Comparison of ENCODE assay signal across 29 cellular contexts in the genomic region with DNA sequence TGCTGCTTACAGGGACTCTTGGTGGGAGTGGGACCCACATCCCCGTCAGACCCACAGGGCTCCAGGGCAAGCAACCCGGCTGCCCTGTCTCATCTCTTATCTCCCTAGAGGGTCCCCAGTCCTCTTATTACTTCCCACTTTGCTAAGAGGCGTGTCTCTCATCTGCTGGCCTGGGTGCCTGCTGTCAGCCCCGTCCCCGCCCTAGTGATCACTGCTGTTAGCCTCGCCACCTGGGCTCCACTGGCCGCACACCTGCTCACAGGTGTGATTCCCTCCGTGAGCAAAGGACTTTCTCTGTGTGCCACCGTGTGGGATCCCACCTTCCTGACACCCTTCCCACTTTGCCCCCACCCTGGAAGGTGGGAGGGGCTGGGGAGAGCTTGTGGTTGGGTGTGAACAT. TPM values are rescaled to one million over a fixed set of nuclear protein-coding genes. Genes with fewer than 3 reads are reported as not detected.
DNase-seq lines count a peak whose midpoint lies in the region; ATAC-seq and TF ChIP-seq lines count a peak whose summit lies in the region.
"Had no signal": no experiment of that assay in that cellular context is flagged by ENCODE, and none has a peak within 500 bp of the region (broad histone marks: within the 10 kb centered on the region; RNA-seq: fewer than 3 reads in every experiment).

No MANE protein-coding gene starts in this region.

- POLR2A ChIA-PET in SK-N-SH (lab: Yijun Ruan, JAX): no interaction called here

- H3K4me3 ChIP-seq in SK-N-SH (ENCODE audit: low read depth in 2 of 2, low read length in 1 of 2) (no peak overlapping the region), thyroid gland (replicated peaks in 1 of 3) (no peak overlapping the region)
- H3K4me3 ChIP-seq: gastrocnemius medialis, GM12878, SJCRH30, tibial artery had no signal

- no peak overlapping the region for H2AFZ ChIP-seq in SK-N-SH (ENCODE audit: low read depth)

- TF ChIP-seq CTCF in SK-N-SH (IDR thresholded peaks at IDR 0.05) (no peak), thyroid gland (IDR thresholded peaks at IDR 0.05) (no peak)

- H3K4me2 ChIP-seq in SK-N-SH: no peak overlapping the region

- H3K4me1 ChIP-seq in SK-N-SH (ENCODE audit: control insufficient read depth in 1 of 2, insufficient read depth in 2 of 2, low read depth in 1 of 2, low read length in 1 of 2) (no peaks in the 10 kb centered on the region), thyroid gland (peaks cover 0 to 2% of the 10 kb centered on the region in 2 donors)
- H3K4me1 ChIP-seq: gastrocnemius medialis, SJCRH30 had no signal

- TF ChIP-seq EP300 in SK-N-SH (IDR thresholded peaks at IDR 0.05; ENCODE audit: borderline replicate concordance in 1 of 2, low read depth in 1 of 2, low read length in 1 of 2): no peak

- ATAC-seq in SK-N-SH treated with all-trans-retinoic acid at 6 μM for 48 hours: no peak
- ATAC-seq in HG03135 (IDR thresholded peaks at IDR 0.05; ENCODE audit: unreplicated experiment): no peak
- ATAC-seq: gastrocnemius medialis; GM12878; stimulated activated memory B cell treated with anti-CD40 and anti-IgM and Interleukin-4, amounts not matched to agents 10 μg/mL and 1 μg/mL and 100 μg/mL, for 72 hours had no signal

- H3K9me2 ChIP-seq in SK-N-SH: no peaks in the 10 kb centered on the region

- DNase-seq in SK-N-SH: peak; percentile 23
- DNase-seq in mesenteric fat pad (ENCODE audit: low spot score): peak; percentile 75
- DNase-seq in substantia nigra (lab: John Stamatoyannopoulos, UW): no peak
- no peak for DNase-seq in thyroid gland
- no peak for DNase-seq in stimulated activated naive CD4-positive, alpha-beta T cell (lab: John Stamatoyannopoulos, UW)
- DNase-seq: activated CD4-positive, alpha-beta T cell treated with anti-CD3 and anti-CD28 coated beads for 4 hours; AML-193; COR-L47; DND-41; effector memory CD4-positive, alpha-beta T cell; gastrocnemius medialis; Karpas-422; mesendoderm; NCI-H1092; NCI-H1930; NCI-H226; SJCRH30; stimulated activated CD4-positive, alpha-beta T cell treated with anti-CD3 and anti-CD28 coated beads, Interleukin-2, amount 100 ng/mL, for 24 hours had no signal

- H3F3A ChIP-seq in SK-N-SH (replicated peaks; ENCODE audit: insufficient read depth): no peaks in the 10 kb centered on the region

- no peaks in the 10 kb centered on the region for H3K27me3 ChIP-seq in SK-N-SH (ENCODE audit: insufficient read depth)
- H3K27me3 ChIP-seq in thyroid gland: no peaks in the 10 kb centered on the region
- H3K27me3 ChIP-seq: gastrocnemius medialis, SJCRH30, tibial artery had no signal

- no peaks in the 10 kb centered on the region for H4K20me1 ChIP-seq in SK-N-SH (ENCODE audit: insufficient read depth)

- no peak overlapping the region for H3K9ac ChIP-seq in SK-N-SH

- 95% methylated on average over 9 of the region's 9 CpGs for WGBS in SK-N-SH (ENCODE audit: low lambda C conversion rate)
- 92% methylated on average over 9 of the region's 9 CpGs for WGBS in thyroid gland, 2 donors

- no peak for TF ChIP-seq POLR2A in thyroid gland (IDR thresholded peaks at IDR 0.05)

- peaks cover 0 to 53% of the 10 kb centered on the region in 2 experiments for H3K36me3 ChIP-seq in SK-N-SH (replicated peaks in 1 of 2; ENCODE audit: control insufficient read depth in 1 of 2, insufficient read depth in 2 of 2, low read length in 1 of 2)
- peaks cover 90 to 97% of the 10 kb centered on the region in 2 donors for H3K36me3 ChIP-seq in thyroid gland

- H3K9me3 ChIP-seq in SK-N-SH (no peaks in the 10 kb centered on the region), thyroid gland (no peaks in the 10 kb centered on the region)
- H3K9me3 ChIP-seq: gastrocnemius medialis, SJCRH30, tibial artery had no signal

- H3K79me2 ChIP-seq in SK-N-SH (ENCODE audit: insufficient read depth): no peaks in the 10 kb centered on the region

- H3K27ac ChIP-seq in SK-N-SH (ENCODE audit: low read depth in 2 of 2, low read length in 1 of 2) (no peak overlapping the region), angular gyrus (ENCODE audit: low read depth, low read length) (peak overlapping the region; percentile 18), substantia nigra (ENCODE audit: low read depth, low read length, poor library complexity, severe bottlenecking) (peak overlapping the region; percentile 7), thyroid gland (no peak overlapping the region)
- H3K27ac ChIP-seq: 22Rv1, gastrocnemius medialis, SJCRH30, tibial artery had no signal

- no peak for TF ChIP-seq RAD21 in SK-N-SH (IDR thresholded peaks at IDR 0.05; ENCODE audit: low read length)

- CTCF ChIA-PET in SK-N-SH (lab: Yijun Ruan, JAX): interaction anchor here (0.6 kb wide), 1 partner anchor 500 kb away, joined by 3 read pairs; no protein-coding TSS in a partner anchor

- intact Hi-C loops in thyroid gland (cut with DNase I): no loop called here

TF ChIP-seq in SK-N-SH, 30 proteins besides CTCF, POLR2A, EP300 and RAD21:
- TF ChIP-seq CHD2 (IDR thresholded peaks at IDR 0.05; ENCODE audit: low read length, partially characterized antibody) (no peak), NRF1 (IDR thresholded peaks at IDR 0.05; ENCODE audit: low read depth, low read length) (no peak), GATA2 (CRISPR knock-in tag; IDR thresholded peaks at IDR 0.05) (no peak), EZH2phosphoT487 (IDR thresholded peaks at IDR 0.05; ENCODE audit: borderline replicate concordance, low read depth) (no peak), FOXM1 (IDR thresholded peaks at IDR 0.05; ENCODE audit: low read depth) (no peak), RCOR1 (IDR thresholded peaks at IDR 0.05; ENCODE audit: low read length) (no peak), TCF12 (IDR thresholded peaks at IDR 0.05) (no peak), MEF2A (IDR thresholded peaks at IDR 0.05; ENCODE audit: borderline replicate concordance, low read depth) (no peak)
- TF ChIP-seq, protein P1, sequence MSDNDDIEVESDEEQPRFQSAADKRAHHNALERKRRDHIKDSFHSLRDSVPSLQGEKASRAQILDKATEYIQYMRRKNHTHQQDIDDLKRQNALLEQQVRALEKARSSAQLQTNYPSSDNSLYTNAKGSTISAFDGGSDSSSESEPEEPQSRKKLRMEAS (IDR thresholded peaks at IDR 0.05; ENCODE audit: low read depth): no peak
- TF ChIP-seq, protein P2, sequence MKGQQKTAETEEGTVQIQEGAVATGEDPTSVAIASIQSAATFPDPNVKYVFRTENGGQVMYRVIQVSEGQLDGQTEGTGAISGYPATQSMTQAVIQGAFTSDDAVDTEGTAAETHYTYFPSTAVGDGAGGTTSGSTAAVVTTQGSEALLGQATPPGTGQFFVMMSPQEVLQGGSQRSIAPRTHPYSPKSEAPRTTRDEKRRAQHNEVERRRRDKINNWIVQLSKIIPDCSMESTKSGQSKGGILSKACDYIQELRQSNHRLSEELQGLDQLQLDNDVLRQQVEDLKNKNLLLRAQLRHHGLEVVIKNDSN (IDR thresholded peaks at IDR 0.05; ENCODE audit: borderline replicate concordance, low read depth): no peak
TF ChIP-seq in SK-N-SH: peak in this region for 0.

TF ChIP-seq in SK-N-SH treated with all-trans-retinoic acid at 6 μM for 48 hours, 23 proteins besides CTCF, POLR2A, EP300 and RAD21 (continues in another document):
- TF ChIP-seq ZNF565 (CRISPR knock-in tag; conservative IDR thresholded peaks at IDR 0.05; ENCODE audit: low read depth) (no peak), PPARA (CRISPR knock-in tag; IDR thresholded peaks at IDR 0.05; ENCODE audit: borderline replicate concordance) (no peak), TCF4 (CRISPR knock-in tag; IDR thresholded peaks at IDR 0.05; ENCODE audit: borderline replicate concordance) (no peak), ZNF8 (CRISPR knock-in tag; IDR thresholded peaks at IDR 0.05) (no peak), ZC3H10 (CRISPR knock-in tag; IDR thresholded peaks at IDR 0.05) (no peak), TOX (CRISPR knock-in tag; IDR thresholded peaks at IDR 0.05; ENCODE audit: borderline replicate concordance) (no peak), CSDC2 (CRISPR knock-in tag; IDR thresholded peaks at IDR 0.05) (no peak), ARNTL (CRISPR knock-in tag; IDR thresholded peaks at IDR 0.05; ENCODE audit: borderline replicate concordance, low read depth) (no peak), OSR1 (CRISPR knock-in tag; IDR thresholded peaks at IDR 0.05) (no peak), SNAI2 (CRISPR knock-in tag; IDR thresholded peaks at IDR 0.05) (no peak), GLIS3 (CRISPR knock-in tag; IDR thresholded peaks at IDR 0.05) (no peak)
- TF ChIP-seq, protein P3, sequence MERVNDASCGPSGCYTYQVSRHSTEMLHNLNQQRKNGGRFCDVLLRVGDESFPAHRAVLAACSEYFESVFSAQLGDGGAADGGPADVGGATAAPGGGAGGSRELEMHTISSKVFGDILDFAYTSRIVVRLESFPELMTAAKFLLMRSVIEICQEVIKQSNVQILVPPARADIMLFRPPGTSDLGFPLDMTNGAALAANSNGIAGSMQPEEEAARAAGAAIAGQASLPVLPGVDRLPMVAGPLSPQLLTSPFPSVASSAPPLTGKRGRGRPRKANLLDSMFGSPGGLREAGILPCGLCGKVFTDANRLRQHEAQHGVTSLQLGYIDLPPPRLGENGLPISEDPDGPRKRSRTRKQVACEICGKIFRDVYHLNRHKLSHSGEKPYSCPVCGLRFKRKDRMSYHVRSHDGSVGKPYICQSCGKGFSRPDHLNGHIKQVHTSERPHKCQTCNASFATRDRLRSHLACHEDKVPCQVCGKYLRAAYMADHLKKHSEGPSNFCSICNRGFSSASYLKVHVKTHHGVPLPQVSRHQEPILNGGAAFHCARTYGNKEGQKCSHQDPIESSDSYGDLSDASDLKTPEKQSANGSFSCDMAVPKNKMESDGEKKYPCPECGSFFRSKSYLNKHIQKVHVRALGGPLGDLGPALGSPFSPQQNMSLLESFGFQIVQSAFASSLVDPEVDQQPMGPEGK (CRISPR knock-in tag; IDR thresholded peaks at IDR 0.05; ENCODE audit: borderline replicate concordance): no peak
- TF ChIP-seq, protein P4, sequence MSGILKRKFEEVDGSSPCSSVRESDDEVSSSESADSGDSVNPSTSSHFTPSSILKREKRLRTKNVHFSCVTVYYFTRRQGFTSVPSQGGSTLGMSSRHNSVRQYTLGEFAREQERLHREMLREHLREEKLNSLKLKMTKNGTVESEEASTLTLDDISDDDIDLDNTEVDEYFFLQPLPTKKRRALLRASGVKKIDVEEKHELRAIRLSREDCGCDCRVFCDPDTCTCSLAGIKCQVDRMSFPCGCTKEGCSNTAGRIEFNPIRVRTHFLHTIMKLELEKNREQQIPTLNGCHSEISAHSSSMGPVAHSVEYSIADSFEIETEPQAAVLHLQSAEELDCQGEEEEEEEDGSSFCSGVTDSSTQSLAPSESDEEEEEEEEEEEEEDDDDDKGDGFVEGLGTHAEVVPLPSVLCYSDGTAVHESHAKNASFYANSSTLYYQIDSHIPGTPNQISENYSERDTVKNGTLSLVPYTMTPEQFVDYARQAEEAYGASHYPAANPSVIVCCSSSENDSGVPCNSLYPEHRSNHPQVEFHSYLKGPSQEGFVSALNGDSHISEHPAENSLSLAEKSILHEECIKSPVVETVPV (CRISPR knock-in tag; IDR thresholded peaks at IDR 0.05): no peak

RNA-seq across cellular contexts. Expression of a gene that starts 57.6 kb away (rescaled TPM):
- polyA plus RNA-seq in SK-N-SH (2012; rRNA removed): 0.05 and 0.16 TPM in 2 replicates
- polyA plus RNA-seq in SK-N-SH (2012; cell fraction: cytosol; rRNA removed): 0.04 and 0.13 TPM in 2 replicates
- 0.08 and 0.18 TPM in 2 replicates for polyA plus RNA-seq in SK-N-SH (2012; cell fraction: nucleus; rRNA removed)
- total RNA-seq in mesenteric fat pad: not detected
- 1 to 10 TPM in 2 of 4 donors, not detected in 2; 1.0 to 2.8 TPM for total RNA-seq in thyroid gland
- total RNA-seq: activated naive CD8-positive, alpha-beta T cell treated with anti-CD3 and anti-CD28 coated beads, Interleukin-2, amount 10 ng/mL, durations not matched to agents 7 days and 5 days; activated T-helper 1 cell treated with anti-CD3 and anti-CD28 coated beads, Interleukin-12 subunit alpha, Interleukin-12 subunit beta, Interleukin-2, Interleukin-4 antibody, amounts not matched to agents 30 ng/mL and 10 ng/mL and 1 ng/mL, durations not matched to agents 14 hours and 24 hours and 36 hours; GM12878; SJCRH30; skeletal muscle tissue; T-helper 1 cell treated with Interleukin-12 subunit alpha and Interleukin-12 subunit beta and Interleukin-4 antibody, amounts not matched to agents 30 ng/mL and 1 ng/mL, for 36 hours had no signal
- polyA plus RNA-seq: GM12878 had no signal

Comparison
In these comparisons a context has a peak if more than half of its experiments do, and no peak if none do; other contexts are left out.
1. DNase-seq: peak in SK-N-SH (single experiment) and mesenteric fat pad (single experiment); none in substantia nigra (0 of 49), thyroid gland (0 of 2) and stimulated activated naive CD4-positive, alpha-beta T cell (0 of 6).
2. H3K27ac ChIP-seq: peak in angular gyrus (single experiment) and substantia nigra (single experiment); none in SK-N-SH (0 of 2) and thyroid gland (0 of 3).